ENCODE assay signal across 25 cellular contexts in genomic region chr10:102208311-102209035, GRCh38. TPM values are rescaled to one million over a fixed set of nuclear protein-coding genes. Genes with fewer than 3 reads are reported as not detected.
DNase-seq lines count a peak whose midpoint lies in the region; ATAC-seq and TF ChIP-seq lines count a peak whose summit lies in the region.
"Had no signal": no experiment of that assay in that cellular context is flagged by ENCODE, and none has a peak within 500 bp of the region (broad histone marks: within the 10 kb centered on the region; RNA-seq: fewer than 3 reads in every experiment).

No MANE protein-coding gene starts in this region.

- H3K9me3 Mint-ChIP-seq in natural killer cell = no peaks in the 10 kb centered on the region
- H3K9me3 Mint-ChIP-seq: activated T-helper 1 cell treated with anti-CD3 and anti-CD28 coated beads, Interleukin-12 subunit alpha, Interleukin-12 subunit beta, Interleukin-2, Interleukin-4 antibody, amounts not matched to agents 30 ng/mL and 10 ng/mL and 1 ng/mL, durations not matched to agents 14 hours and 24 hours and 36 hours; neural crest cell had no signal

- no peaks in the 10 kb centered on the region for H3K4me1 Mint-ChIP-seq in natural killer cell
- H3K4me1 Mint-ChIP-seq: activated naive CD8-positive, alpha-beta T cell treated with anti-CD3 and anti-CD28 coated beads for 36 hours; CD4-positive, CD25-positive, alpha-beta regulatory T cell; neural crest cell had no signal

- peak overlapping the region in 1 of 2 donors; percentile 61 for H3K27ac ChIP-seq in right atrium auricular region
- peak overlapping the region; percentile 44 to 79; a peak in 3 of 4 replicates for H3K27ac ChIP-seq in SK-N-SH (ENCODE audit: low read depth in 2 of 2, low read length in 1 of 2)
- H3K27ac ChIP-seq in subcutaneous abdominal adipose tissue (ENCODE audit: low read depth, low read length) = peak overlapping the region; percentile 77
- H3K27ac ChIP-seq: esophagus muscularis mucosa, heart left ventricle, SJSA1, tibial nerve had no signal

- TF ChIP-seq CTCF in right atrium auricular region (IDR thresholded peaks at IDR 0.05) (no peak), SK-N-SH (IDR thresholded peaks at IDR 0.05) (no peak), fibroblast of the aortic adventitia (IDR thresholded peaks at IDR 0.05; ENCODE audit: insufficient read depth, low read length) (no peak), natural killer cell (IDR thresholded peaks at IDR 0.05) (no peak)

- TF ChIP-seq RAD21 in SK-N-SH (IDR thresholded peaks at IDR 0.05; ENCODE audit: low read length) = peak; percentile 26

- H3K4me3 ChIP-seq in right atrium auricular region (no peak overlapping the region), SK-N-SH (ENCODE audit: low read depth in 2 of 2, low read length in 1 of 2) (no peak overlapping the region), fibroblast of the aortic adventitia (ENCODE audit: low read depth, low read length) (no peak overlapping the region), subcutaneous abdominal adipose tissue (ENCODE audit: low read depth in 1 of 5, low read length in 5 of 5) (peak overlapping the region in 1 of 5 donors; percentile 9)
- H3K4me3 ChIP-seq: esophagus muscularis mucosa, heart left ventricle, SJSA1, tibial nerve had no signal

- H3K4me2 ChIP-seq in SK-N-SH = peak overlapping the region; percentile 59; the same call in 1 of the 2 replicates

- H3K27me3 Mint-ChIP-seq in natural killer cell (ENCODE audit: low read depth in 2 of 2) = peaks cover 0 to 5% of the 10 kb centered on the region in 2 donors

- no peak for DNase-seq in Right ventricle myocardium superior
- DNase-seq in right atrium auricular region (ENCODE audit: low spot score) = no peak
- peak; percentile 87 for DNase-seq in SK-N-SH
- peak; percentile 93 for DNase-seq in fibroblast of the aortic adventitia (ENCODE audit: low read depth)
- no peak for DNase-seq in natural killer cell
- DNase-seq in HuH-7 (ENCODE audit: low spot score) = no peak
- DNase-seq in NCI-H82 treated with DMSO at 0.1 percent for 48 hours (lab: John Stamatoyannopoulos, UW; ENCODE audit: unreplicated experiment) = no peak
- DNase-seq: activated naive CD8-positive, alpha-beta T cell treated with anti-CD3 and anti-CD28 coated beads for 36 hours; CD4-positive, CD25-positive, alpha-beta regulatory T cell; DMS53; heart left ventricle; mesendoderm; MM.1S; NCI-H2029; NCI-H524; stimulated activated CD4-positive, alpha-beta T cell treated with anti-CD3 and anti-CD28 coated beads, Interleukin-15, amount 100 ng/mL, for 24 hours; T-helper 9 cell had no signal

- H3K4me1 ChIP-seq in right atrium auricular region = peaks cover 0 to 17% of the 10 kb centered on the region in 2 donors
- H3K4me1 ChIP-seq in SK-N-SH (ENCODE audit: control insufficient read depth in 1 of 2, insufficient read depth in 2 of 2, low read depth in 1 of 2, low read length in 1 of 2) = peaks cover 9 to 14% of the 10 kb centered on the region in 2 experiments; a peak in 3 of 4 replicates
- H3K4me1 ChIP-seq in subcutaneous abdominal adipose tissue (ENCODE audit: control insufficient read depth in 5 of 5, insufficient read depth in 5 of 5, low read length in 5 of 5) = peaks cover 2 to 23% (median 13%) of the 10 kb centered on the region in 5 donors
- H3K4me1 ChIP-seq: SJSA1, tibial nerve had no signal

- H3K4me3 Mint-ChIP-seq in natural killer cell = no peak overlapping the region
- H3K4me3 Mint-ChIP-seq: activated naive CD8-positive, alpha-beta T cell treated with anti-CD3 and anti-CD28 coated beads for 36 hours; activated T-helper 1 cell treated with anti-CD3 and anti-CD28 coated beads, Interleukin-12 subunit alpha, Interleukin-12 subunit beta, Interleukin-2, Interleukin-4 antibody, amounts not matched to agents 30 ng/mL and 10 ng/mL and 1 ng/mL, durations not matched to agents 14 hours and 24 hours and 36 hours; CD4-positive, CD25-positive, alpha-beta regulatory T cell; neural crest cell; stimulated activated memory B cell treated with anti-CD40 and anti-IgM and Interleukin-4, amounts not matched to agents 10 μg/mL and 1 μg/mL and 100 μg/mL, for 72 hours had no signal

- H3K36me3 ChIP-seq in right atrium auricular region (no peaks in the 10 kb centered on the region), SK-N-SH (replicated peaks in 1 of 2; ENCODE audit: control insufficient read depth in 1 of 2, insufficient read depth in 2 of 2, low read length in 1 of 2) (no peaks in the 10 kb centered on the region), subcutaneous abdominal adipose tissue (ENCODE audit: control insufficient read depth in 5 of 5, insufficient read depth in 5 of 5, low read length in 5 of 5) (no peaks in the 10 kb centered on the region)
- H3K36me3 ChIP-seq: esophagus muscularis mucosa, heart left ventricle, SJSA1, tibial nerve had no signal

- no peaks in the 10 kb centered on the region for H3K9me2 ChIP-seq in SK-N-SH

- no peaks in the 10 kb centered on the region for H3K27me3 ChIP-seq in right atrium auricular region
- no peaks in the 10 kb centered on the region for H3K27me3 ChIP-seq in SK-N-SH (ENCODE audit: insufficient read depth)
- H3K27me3 ChIP-seq in subcutaneous abdominal adipose tissue (ENCODE audit: control insufficient read depth in 5 of 5, insufficient read depth in 4 of 5, low read length in 5 of 5) = no peaks in the 10 kb centered on the region
- H3K27me3 ChIP-seq: esophagus muscularis mucosa, heart left ventricle, tibial nerve had no signal

- peak in 1 of 2 experiments; percentile 65; a peak in 2 of 4 replicates for TF ChIP-seq EP300 in SK-N-SH (IDR thresholded peaks at IDR 0.05; ENCODE audit: borderline replicate concordance in 1 of 2, low read depth in 1 of 2, low read length in 1 of 2)

- POLR2A ChIA-PET in SK-N-SH (lab: Yijun Ruan, JAX) = interaction anchor here (1.3 kb wide), 1 partner anchor 17 kb away, joined by 6 read pairs; the partner anchor contains the start of gene ELOVL3

- no peaks in the 10 kb centered on the region for H3K79me2 ChIP-seq in SK-N-SH (ENCODE audit: insufficient read depth)

- CTCF ChIA-PET in SK-N-SH (lab: Yijun Ruan, JAX) = interaction anchor here (0.8 to 5.1 kb wide), 7 partner anchors 18 to 191 kb away, joined by 3 to 28 read pairs (median 6); no protein-coding TSS in a partner anchor

- peaks cover 6% of the 10 kb centered on the region; the same call in 1 of the 2 replicates for H4K20me1 ChIP-seq in SK-N-SH (ENCODE audit: insufficient read depth)

- WGBS in SK-N-SH (ENCODE audit: low lambda C conversion rate) = 20% methylated on average over 5 of the region's 5 CpGs

- H3K27ac Mint-ChIP-seq in natural killer cell = no peak overlapping the region
- H3K27ac Mint-ChIP-seq: activated naive CD8-positive, alpha-beta T cell treated with anti-CD3 and anti-CD28 coated beads for 36 hours; activated T-helper 1 cell treated with anti-CD3 and anti-CD28 coated beads, Interleukin-12 subunit alpha, Interleukin-12 subunit beta, Interleukin-2, Interleukin-4 antibody, amounts not matched to agents 30 ng/mL and 10 ng/mL and 1 ng/mL, durations not matched to agents 14 hours and 24 hours and 36 hours; CD4-positive, CD25-positive, alpha-beta regulatory T cell; stimulated activated memory B cell treated with anti-CD40 and anti-IgM and Interleukin-4, amounts not matched to agents 10 μg/mL and 1 μg/mL and 100 μg/mL, for 72 hours had no signal

- H2AFZ ChIP-seq in SK-N-SH (ENCODE audit: low read depth) = peak overlapping the region; percentile 57; the same call in 1 of the 2 replicates

- ATAC-seq in Right ventricle myocardium superior (ENCODE audit: poor library complexity) (peak; percentile 43), natural killer cell (no peak)
- ATAC-seq: stimulated activated memory B cell treated with anti-CD40 and anti-IgM and Interleukin-4, amounts not matched to agents 10 μg/mL and 1 μg/mL and 100 μg/mL, for 72 hours had no signal

- H3K9ac ChIP-seq in SK-N-SH (no peak overlapping the region), subcutaneous abdominal adipose tissue (ENCODE audit: low read length in 5 of 5) (peak overlapping the region in 3 of 5 donors; percentile 42 to 59 (median 57))

- H3F3A ChIP-seq in SK-N-SH (replicated peaks; ENCODE audit: insufficient read depth) = peaks cover 11% of the 10 kb centered on the region

- H3K9me3 ChIP-seq in right atrium auricular region (peaks cover 0 to 11% of the 10 kb centered on the region in 2 donors), SK-N-SH (peaks cover 4% of the 10 kb centered on the region; the same call in 1 of the 2 replicates), subcutaneous abdominal adipose tissue (ENCODE audit: control insufficient read depth in 5 of 5, low read length in 5 of 5) (peaks cover 0 to 10% (median 8%) of the 10 kb centered on the region in 5 donors)

- intact Hi-C loops in Right ventricle myocardium superior (cut with DNase I) (no loop called here), natural killer cell (cut with micrococcal nuclease) (no loop called here)

- no peaks in the 10 kb centered on the region for H3K36me3 Mint-ChIP-seq in natural killer cell
- H3K36me3 Mint-ChIP-seq: CD4-positive, CD25-positive, alpha-beta regulatory T cell had no signal

RNA-seq across cellular contexts. Expression of gene ELOVL3, which starts 17.6 kb away (rescaled TPM):
- total RNA-seq in Right ventricle myocardium superior (0.22 TPM), right atrium auricular region (under 1 TPM in 1 of 2 donors, not detected in 1; 0.39 TPM), fibroblast of the aortic adventitia (ENCODE audit: low replicate concordance) (0.09 TPM in 1 of 2 replicates, not detected in the other), natural killer cell (not detected)
- polyA plus RNA-seq in SK-N-SH (2012; rRNA removed) = 0.25 and 0.29 TPM in 2 replicates
- polyA plus RNA-seq in SK-N-SH (2012; cell fraction: cytosol; rRNA removed) = 0.09 and 0.17 TPM in 2 replicates
- 0.05 and 0.13 TPM in 2 replicates for polyA plus RNA-seq in SK-N-SH (2012; cell fraction: nucleus; rRNA removed)
- total RNA-seq: activated naive CD8-positive, alpha-beta T cell treated with anti-CD3 and anti-CD28 coated beads for 36 hours; CD4-positive, CD25-positive, alpha-beta regulatory T cell; SJSA1; tibial nerve had no signal

RNA-seq across cellular contexts. Expression of gene PITX3, which starts 32.8 kb away (rescaled TPM):
- total RNA-seq in Right ventricle myocardium superior (3.4 TPM), right atrium auricular region (under 1 TPM; 0.28 to 0.96 TPM), fibroblast of the aortic adventitia (ENCODE audit: low replicate concordance) (not detected in 2 replicates), natural killer cell (not detected)
- not detected in 2 replicates for polyA plus RNA-seq in SK-N-SH (2012; rRNA removed)
- polyA plus RNA-seq in SK-N-SH (2012; cell fraction: cytosol; rRNA removed) = not detected in 2 replicates
- polyA plus RNA-seq in SK-N-SH (2012; cell fraction: nucleus; rRNA removed) = 0.05 TPM in 1 of 2 replicates, not detected in the other
- total RNA-seq: CD4-positive, CD25-positive, alpha-beta regulatory T cell; esophagus muscularis mucosa; neural crest cell; OCI-LY7; SJSA1; tibial nerve had no signal
- polyA plus RNA-seq: CD4-positive, CD25-positive, alpha-beta regulatory T cell had no signal

RNA-seq across cellular contexts. Expression of gene GBF1, which starts 36.9 kb away (rescaled TPM):
- total RNA-seq in Right ventricle myocardium superior (41.4 TPM), right atrium auricular region (10 to 100 TPM; 38.5 to 38.9 TPM), fibroblast of the aortic adventitia (ENCODE audit: low replicate concordance) (21.5 and 52.1 TPM in 2 replicates), natural killer cell (10 to 100 TPM; 48.2 to 52.5 (median 50.9) TPM)
- 11.4 and 12.3 TPM in 2 replicates for polyA plus RNA-seq in SK-N-SH (2012; rRNA removed)
- 6.0 and 7.7 TPM in 2 replicates for polyA plus RNA-seq in SK-N-SH (2012; cell fraction: cytosol; rRNA removed)
- polyA plus RNA-seq in SK-N-SH (2012; cell fraction: nucleus; rRNA removed) = 34.4 and 36.9 TPM in 2 replicates

RNA-seq across cellular contexts. Expression of gene NOLC1, which starts 56.3 kb away (rescaled TPM):
- 22.8 TPM for total RNA-seq in Right ventricle myocardium superior
- total RNA-seq in right atrium auricular region = 10 to 100 TPM; 42.2 to 47.8 TPM
- 71.8 and 94.6 TPM in 2 replicates for polyA plus RNA-seq in SK-N-SH (2012; rRNA removed)
- polyA plus RNA-seq in SK-N-SH (2012; cell fraction: cytosol; rRNA removed) = 83.4 and 99.2 TPM in 2 replicates
- polyA plus RNA-seq in SK-N-SH (2012; cell fraction: nucleus; rRNA removed) = 79.8 and 108 TPM in 2 replicates
- total RNA-seq in fibroblast of the aortic adventitia (ENCODE audit: low replicate concordance) = 37.2 and 45.3 TPM in 2 replicates
- total RNA-seq in natural killer cell = 10 to 100 TPM; 42.6 to 47.5 (median 43.4) TPM

Comparison
In these comparisons a context has a peak if more than half of its experiments do, and no peak if none do; other contexts are left out.
1. DNase-seq: peak in SK-N-SH (single experiment) and fibroblast of the aortic adventitia (single experiment); none in Right ventricle myocardium superior (single experiment), right atrium auricular region (single experiment), natural killer cell (single experiment), HuH-7 (single experiment) and NCI-H82 treated with DMSO at 0.1 percent for 48 hours (single experiment).